ENCODE assay signal across 19 cellular contexts in the genomic region with DNA sequence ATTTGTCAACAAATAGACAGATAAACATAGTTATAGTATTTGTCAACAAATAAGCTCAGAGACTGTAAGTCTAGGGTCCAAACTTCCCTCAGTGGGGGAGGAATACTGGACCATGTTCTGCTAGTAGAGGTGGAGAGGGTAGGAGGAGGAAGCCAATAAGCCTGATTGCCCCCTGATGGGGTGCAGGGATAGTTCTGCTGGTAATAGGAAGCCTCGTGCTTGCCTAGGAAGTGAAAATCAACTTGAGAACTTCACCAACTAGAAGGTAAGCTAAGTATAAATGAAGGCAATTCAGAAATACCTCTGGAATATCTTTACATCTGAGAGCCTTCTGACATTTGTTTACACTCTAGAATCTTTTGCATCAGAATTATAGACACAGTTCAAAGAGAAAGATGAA.
"Had no signal": no experiment of that assay in that cellular context is flagged by ENCODE, and none has a peak within 500 bp of the region (broad histone marks: within the 10 kb centered on the region; RNA-seq: fewer than 3 reads in every experiment).

No MANE protein-coding gene starts in this region.

- H3K4me3 ChIP-seq: heart left ventricle, left lung, lower lobe of right lung, psoas muscle, right lobe of liver, tibial artery, upper lobe of left lung, uterus had no signal

- H3K36me3 ChIP-seq: heart left ventricle, left lung, lower lobe of right lung, right lobe of liver, tibial artery, upper lobe of left lung, uterus had no signal

- ATAC-seq: heart left ventricle; left lung; lower lobe of right lung; psoas muscle; right lobe of liver; stimulated activated effector memory CD8-positive, alpha-beta T cell treated with anti-CD3 and anti-CD28 coated beads, Interleukin-12 subunit alpha, Interleukin-12 subunit beta, amount 100 ng/mL, for 72 hours had no signal

- H3K27me3 ChIP-seq: dorsolateral prefrontal cortex, left lung, right lobe of liver, tibial artery, upper lobe of left lung, uterus had no signal

- H3K27ac ChIP-seq: heart left ventricle, left lung, lower lobe of right lung, parathyroid adenoma, psoas muscle, right lobe of liver, tibial artery, upper lobe of left lung, uterus had no signal

- H2AFZ ChIP-seq: parathyroid adenoma had no signal

- H3K4me1 ChIP-seq: heart left ventricle, left lung, lower lobe of right lung, parathyroid adenoma, psoas muscle, right lobe of liver, tibial artery, upper lobe of left lung, uterus had no signal

- H3K9ac ChIP-seq: parathyroid adenoma had no signal

- H3K79me2 ChIP-seq: parathyroid adenoma had no signal

- H3K9me3 ChIP-seq: heart left ventricle, left lung, lower lobe of right lung, psoas muscle, right lobe of liver, tibial artery, upper lobe of left lung, uterus had no signal

- DNase-seq: cortex of kidney; effector CD8-positive, alpha-beta T cell; foreskin melanocyte; heart left ventricle; immature natural killer cell; left lung; lower lobe of right lung; naive B cell; psoas muscle; retina; right lobe of liver; stimulated activated CD4-positive, alpha-beta T cell treated with anti-CD3 and anti-CD28 coated beads, Interleukin-4, amount 100 ng/mL, for 1 hour; stimulated activated CD8-positive, alpha-beta memory T cell treated with anti-CD3 and anti-CD28 coated beads, Interleukin-4, amount 100 ng/mL, for 48 hours; tibial artery; uterus had no signal
